8 cellular contexts compared by ENCODE assay signal in the genomic region with DNA sequence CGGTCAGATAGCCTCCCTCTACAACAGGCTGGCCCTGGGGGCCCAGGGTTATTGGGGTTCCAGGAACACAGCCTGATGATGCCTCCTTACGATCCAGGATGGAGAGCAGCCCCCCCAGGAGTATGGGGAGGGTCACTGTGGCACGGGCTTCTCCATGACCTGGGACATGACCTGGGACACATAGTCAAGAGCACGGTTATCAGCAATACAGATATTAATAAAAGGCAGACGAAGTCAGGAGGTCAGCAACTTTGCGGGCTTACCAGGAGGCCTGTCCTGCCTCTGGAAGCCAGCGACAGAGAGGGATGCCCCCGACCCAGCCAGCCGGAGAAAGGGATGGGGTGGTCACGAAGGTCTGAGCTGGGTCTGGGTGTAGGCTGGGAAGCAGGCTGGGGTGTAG. TPM values are rescaled to one million over a fixed set of nuclear protein-coding genes. Genes with fewer than 3 reads are reported as not detected.
DNase-seq lines count a peak whose midpoint lies in the region; ATAC-seq, FAIRE-seq and TF ChIP-seq lines count a peak whose summit lies in the region.

No MANE protein-coding gene starts in this region.

- H3K27me3 ChIP-seq in Peyer's patch (no peaks in the 10 kb centered on the region), esophagus muscularis mucosa (no peaks in the 10 kb centered on the region), rectal smooth muscle tissue (ENCODE audit: control insufficient read depth, insufficient read depth, low read length) (no peaks in the 10 kb centered on the region)

- intact Hi-C loops in esophagus muscularis mucosa (cut with DNase I), result no loop called here

- DNase-seq in Peyer's patch (no peak), esophagus muscularis mucosa (ENCODE audit: extremely low spot score) (no peak), cerebellar cortex (ENCODE audit: low spot score) (no peak), GM19239 (ENCODE audit: insufficient read length, low spot score) (no peak)
- DNase-seq in stimulated activated CD4-positive, alpha-beta T cell treated with anti-CD3 and anti-CD28 coated beads, Interleukin-15, amount 100 ng/mL, for 24 hours, result no peak
- DNase-seq in effector CD4-positive, alpha-beta T cell, result no peak

- peak overlapping the region; percentile 98 to 100 (median 99) for H3K27ac ChIP-seq in Peyer's patch
- peak overlapping the region; percentile 95 to 100 (median 99) for H3K27ac ChIP-seq in esophagus muscularis mucosa (replicated peaks in 1 of 4)
- H3K27ac ChIP-seq in rectal smooth muscle tissue (ENCODE audit: low read depth, low read length), result peak overlapping the region; percentile 92

- H3K4me3 ChIP-seq in Peyer's patch, result peak overlapping the region; percentile 78 to 99 (median 84)
- peak overlapping the region; percentile 74 to 95 (median 90) for H3K4me3 ChIP-seq in esophagus muscularis mucosa
- peak overlapping the region; percentile 72 for H3K4me3 ChIP-seq in rectal smooth muscle tissue (ENCODE audit: low read length)

- H3K9me3 ChIP-seq in Peyer's patch, result no peaks in the 10 kb centered on the region
- H3K9me3 ChIP-seq in esophagus muscularis mucosa, result no peaks in the 10 kb centered on the region

- TF ChIP-seq POLR2A in Peyer's patch (IDR thresholded peaks at IDR 0.05) (no peak), esophagus muscularis mucosa (IDR thresholded peaks at IDR 0.05; ENCODE audit: low read depth) (no peak)

- H3K36me3 ChIP-seq in Peyer's patch (peaks cover 0 to 32% (median 0%) of the 10 kb centered on the region in 3 donors), esophagus muscularis mucosa (peaks cover 11 to 59% (median 49%) of the 10 kb centered on the region in 4 donors), rectal smooth muscle tissue (ENCODE audit: control insufficient read depth, insufficient read depth, low read length) (peaks cover 21% of the 10 kb centered on the region)

- peaks cover 0 to 16% (median 10%) of the 10 kb centered on the region in 4 donors for H3K4me1 ChIP-seq in Peyer's patch
- H3K4me1 ChIP-seq in esophagus muscularis mucosa, result peaks cover 16 to 51% (median 34%) of the 10 kb centered on the region in 4 donors
- no peaks in the 10 kb centered on the region for H3K4me1 ChIP-seq in rectal smooth muscle tissue (ENCODE audit: control insufficient read depth, insufficient read depth, low read length)

- H3K9ac ChIP-seq in rectal smooth muscle tissue (ENCODE audit: low read length), result peak overlapping the region; percentile 79

- FAIRE-seq in GM19239 (lab: Jason Lieb, UNC), result no peak

- TF ChIP-seq EP300 in esophagus muscularis mucosa (IDR thresholded peaks at IDR 0.05), result no peak

- TF ChIP-seq CTCF in Peyer's patch (IDR thresholded peaks at IDR 0.05), result no peak
- TF ChIP-seq CTCF in esophagus muscularis mucosa (IDR thresholded peaks at IDR 0.05), result no peak

- ATAC-seq in GM18517 (IDR thresholded peaks at IDR 0.05; ENCODE audit: unreplicated experiment), result peak; percentile 12

- 12% methylated on average over 10 of the region's 10 CpGs for whole genome bisulfite sequencing in esophagus muscularis mucosa

RNA-seq across cellular contexts. Expression of gene MMP24OS, which starts 0.8 kb away (rescaled TPM):
- total RNA-seq in Peyer's patch, result 10 to 100 TPM; 23.1 to 86.1 (median 58.6) TPM
- total RNA-seq in esophagus muscularis mucosa, result 10 to 100 TPM; 27.7 to 37.8 (median 32.0) TPM

RNA-seq across cellular contexts. Expression of gene EIF6, which starts 7.4 kb away (rescaled TPM):
- total RNA-seq in Peyer's patch, result 100 to 1,000 TPM in 3 of 4 donors, 10 to 100 TPM in 1; 77.6 to 196 (median 157) TPM
- 100 to 1,000 TPM in 1 of 4 donors, 10 to 100 TPM in 3; 47.8 to 106 (median 85.0) TPM for total RNA-seq in esophagus muscularis mucosa

RNA-seq across cellular contexts. Expression of gene FAM83C, which starts 15.1 kb away (rescaled TPM):
- total RNA-seq in Peyer's patch (not detected), esophagus muscularis mucosa (not detected)

RNA-seq across cellular contexts. Expression of gene MMP24, which starts 50.6 kb away (rescaled TPM):
- 1 to 10 TPM in 2 of 4 donors, under 1 TPM in 1, not detected in 1; 0.70 to 2.7 (median 1.3) TPM for total RNA-seq in Peyer's patch
- total RNA-seq in esophagus muscularis mucosa, result 1 to 10 TPM in 3 of 4 donors, under 1 TPM in 1; 0.83 to 4.0 (median 2.0) TPM
